ENCODE assay signal across 8 cellular contexts in genomic region chr1:56584910-56585528, GRCh38. TPM values are rescaled to one million over a fixed set of nuclear protein-coding genes. Genes with fewer than 3 reads are reported as not detected.
DNase-seq lines count a peak whose midpoint lies in the region; FAIRE-seq and TF ChIP-seq lines count a peak whose summit lies in the region.

No MANE protein-coding gene starts in this region.

- H3K27me3 ChIP-seq in suprapubic skin: no peaks in the 10 kb centered on the region

- peak; percentile 80 to 84 for TF ChIP-seq CTCF in suprapubic skin (IDR thresholded peaks at IDR 0.05)

- peaks cover 5% of the 10 kb centered on the region for H3K4me1 ChIP-seq in suprapubic skin

- no peak for TF ChIP-seq EP300 in suprapubic skin (IDR thresholded peaks at IDR 0.05)

- H3K4me3 ChIP-seq in suprapubic skin: no peak overlapping the region

- H3K9me3 ChIP-seq in suprapubic skin: no peaks in the 10 kb centered on the region

- DNase-seq in AG08395 (ENCODE audit: low spot score) (peak; percentile 62), GM18507 (ENCODE audit: extremely low spot score, insufficient read length, low read depth) (no peak), NCI-H2171 treated with DMSO at 0.1 percent for 48 hours (lab: John Stamatoyannopoulos, UW) (peak; percentile 85), amniotic epithelial cell (ENCODE audit: low read depth) (peak; percentile 64), hepatic stellate cell (ENCODE audit: low spot score) (peak; percentile 43), suprapubic skin (ENCODE audit: low spot score in 2 of 2) (no peak), T-helper 1 cell (no peak)
- DNase-seq in activated CD4-positive, CD25-positive, alpha-beta regulatory T cell (lab: John Stamatoyannopoulos, UW): no peak

- peak; percentile 65 for FAIRE-seq in GM18507 (lab: Jason Lieb, UNC)

- no peak overlapping the region for H3K27ac ChIP-seq in suprapubic skin

- no peaks in the 10 kb centered on the region for H3K36me3 ChIP-seq in suprapubic skin

- no peak for TF ChIP-seq POLR2A in suprapubic skin (IDR thresholded peaks at IDR 0.05)

- WGBS in suprapubic skin: 21% methylated on average over 5 of the region's 5 CpGs

RNA-seq across cellular contexts. Expression of gene PLPP3, which starts 5.7 kb away (rescaled TPM):
- 10 to 100 TPM; 29.0 to 80.0 (median 39.4) TPM for total RNA-seq in suprapubic skin

Comparison
In these comparisons a context has a peak if more than half of its experiments do, and no peak if none do; other contexts are left out.
1. DNase-seq: peak in AG08395 (single experiment), NCI-H2171 treated with DMSO at 0.1 percent for 48 hours (single experiment), amniotic epithelial cell (single experiment) and hepatic stellate cell (single experiment); none in GM18507 (single experiment), suprapubic skin (0 of 2), T-helper 1 cell (0 of 5) and activated CD4-positive, CD25-positive, alpha-beta regulatory T cell (0 of 4).